20 cellular contexts compared by ENCODE assay signal in genomic region chr12:69278814-69279782, GRCh38. TPM values are rescaled to one million over a fixed set of nuclear protein-coding genes. Genes with fewer than 3 reads are reported as not detected.
DNase-seq lines count a peak whose midpoint lies in the region; ATAC-seq and TF ChIP-seq lines count a peak whose summit lies in the region.
"Had no signal": no experiment of that assay in that cellular context is flagged by ENCODE, and none has a peak within 500 bp of the region (broad histone marks: within the 10 kb centered on the region; RNA-seq: fewer than 3 reads in every experiment).

No MANE protein-coding gene starts in this region.

- H3K4me1 ChIP-seq in GM23338 (ENCODE audit: insufficient read depth), result peaks cover 6% of the 10 kb centered on the region; the same call in 1 of the 2 replicates

- no peaks in the 10 kb centered on the region for H3K9me3 Mint-ChIP-seq in activated CD4-positive, alpha-beta T cell treated with anti-CD3 and anti-CD28 coated beads, Interleukin-2, amount 10 ng/mL, durations not matched to agents 24 days and 14 days
- H3K9me3 Mint-ChIP-seq in GM23338 (no peaks in the 10 kb centered on the region), WTC11 (no peaks in the 10 kb centered on the region), nephron progenitor cell (no peaks in the 10 kb centered on the region), Calu3 (ENCODE audit: low read depth, unreplicated experiment) (no peaks in the 10 kb centered on the region)
- H3K9me3 Mint-ChIP-seq: CD8-positive, alpha-beta memory T cell had no signal

- no peaks in the 10 kb centered on the region for H3K36me3 ChIP-seq in GM23338 (ENCODE audit: insufficient read depth)

- ATAC-seq in GM23338 (peak; percentile 21), WTC11 (peak; percentile 8)

- no TSS peak for BruUV-seq in Calu3 (replicated peaks; lab: Mats Ljungman, UMichigan)

- no peaks in the 10 kb centered on the region for H3K9me2 ChIP-seq in GM23338 (ENCODE audit: insufficient read depth)

- peaks cover 6% of the 10 kb centered on the region; the same call in 1 of the 2 replicates for H4K20me1 ChIP-seq in GM23338 (replicated peaks; ENCODE audit: insufficient read depth)

- no peak overlapping the region for H3K27ac Mint-ChIP-seq in activated CD4-positive, alpha-beta T cell treated with anti-CD3 and anti-CD28 coated beads, Interleukin-2, amount 10 ng/mL, durations not matched to agents 24 days and 14 days
- no peak overlapping the region for H3K27ac Mint-ChIP-seq in GM23338
- H3K27ac Mint-ChIP-seq in WTC11, result no peak overlapping the region
- peak overlapping the region; percentile 87 for H3K27ac Mint-ChIP-seq in nephron progenitor cell
- no peak overlapping the region for H3K27ac Mint-ChIP-seq in Calu3 (ENCODE audit: unreplicated experiment)

- no peak overlapping the region for H3K4me2 ChIP-seq in GM23338
- H3K4me2 ChIP-seq: BLaER1 treated with 17β-estradiol and CSF1 and Interleukin-3, amounts not matched to agents 10 nM and 100 nM had no signal

- no peak overlapping the region for H2AFZ ChIP-seq in GM23338

- intact Hi-C loops in activated CD4-positive, alpha-beta T cell treated with anti-CD3 and anti-CD28 coated beads, Interleukin-2, amount 10 ng/mL, durations not matched to agents 24 days and 14 days (cut with micrococcal nuclease), result no loop called here
- intact Hi-C loops in Calu3 (cut with micrococcal nuclease; ENCODE audit: unreplicated experiment), result no loop called here

- no peak overlapping the region for H3K4me3 Mint-ChIP-seq in activated CD4-positive, alpha-beta T cell treated with anti-CD3 and anti-CD28 coated beads, Interleukin-2, amount 10 ng/mL, durations not matched to agents 24 days and 14 days
- H3K4me3 Mint-ChIP-seq in GM23338, result no peak overlapping the region
- no peak overlapping the region for H3K4me3 Mint-ChIP-seq in WTC11
- H3K4me3 Mint-ChIP-seq in nephron progenitor cell, result no peak overlapping the region
- no peak overlapping the region for H3K4me3 Mint-ChIP-seq in Calu3 (ENCODE audit: low read depth, unreplicated experiment)
- H3K4me3 Mint-ChIP-seq: CD8-positive, alpha-beta memory T cell had no signal

- POLR2A ChIA-PET in WTC11 (lab: Charles Lee), result no interaction called here

- H3K79me2 ChIP-seq in GM23338 (replicated peaks; ENCODE audit: insufficient read depth), result no peaks in the 10 kb centered on the region

- H3F3A ChIP-seq in GM23338 (replicated peaks; ENCODE audit: low read depth), result no peaks in the 10 kb centered on the region

- CTCF ChIA-PET in WTC11 (lab: Charles Lee), result interaction anchor here (0.6 to 1.9 kb wide), 3 partner anchors 12 to 122 kb away, joined by 4 to 6 read pairs (median 5); no protein-coding TSS in a partner anchor
- CTCF ChIA-PET in Calu3 (lab: Charles Lee), result interaction anchor here (1.1 kb wide), 1 partner anchor 124 kb away, joined by 3 read pairs; no protein-coding TSS in a partner anchor

- H3K4me3 ChIP-seq in GM23338, result no peak overlapping the region
- H3K4me3 ChIP-seq: BLaER1 treated with 17β-estradiol and CSF1 and Interleukin-3, amounts not matched to agents 10 nM and 100 nM had no signal

- peaks cover 3% of the 10 kb centered on the region for H3K36me3 Mint-ChIP-seq in activated CD4-positive, alpha-beta T cell treated with anti-CD3 and anti-CD28 coated beads, Interleukin-2, amount 10 ng/mL, durations not matched to agents 24 days and 14 days (ENCODE audit: low read depth)
- H3K36me3 Mint-ChIP-seq in GM23338 (ENCODE audit: low read depth) (no peaks in the 10 kb centered on the region), WTC11 (no peaks in the 10 kb centered on the region), nephron progenitor cell (ENCODE audit: low read depth) (peaks cover 5% of the 10 kb centered on the region), Calu3 (ENCODE audit: insufficient read depth, unreplicated experiment) (peaks cover 11% of the 10 kb centered on the region)
- H3K36me3 Mint-ChIP-seq: CD8-positive, alpha-beta memory T cell had no signal

- 0 out of 2 replicates have a peak overlapping the region, but pooled peaks have one; percentile 56 for H3K27ac ChIP-seq in GM23338 (ENCODE audit: low read depth)
- H3K27ac ChIP-seq: BLaER1 treated with 17β-estradiol and CSF1 and Interleukin-3, amounts not matched to agents 10 nM and 100 nM had no signal

- H3K4me1 Mint-ChIP-seq in activated CD4-positive, alpha-beta T cell treated with anti-CD3 and anti-CD28 coated beads, Interleukin-2, amount 10 ng/mL, durations not matched to agents 24 days and 14 days, result peaks cover 22% of the 10 kb centered on the region
- H3K4me1 Mint-ChIP-seq in GM23338, result peaks cover 11% of the 10 kb centered on the region
- peaks cover 7% of the 10 kb centered on the region for H3K4me1 Mint-ChIP-seq in WTC11
- peaks cover 8% of the 10 kb centered on the region for H3K4me1 Mint-ChIP-seq in nephron progenitor cell
- H3K4me1 Mint-ChIP-seq in Calu3 (ENCODE audit: low read depth, unreplicated experiment), result peaks cover 11% of the 10 kb centered on the region

- TF ChIP-seq CTCF in GM23338 (conservative IDR thresholded peaks at IDR 0.05; ENCODE audit: low read depth in 2 of 2), result no peak
- no peak for TF ChIP-seq CTCF in WTC11 (IDR thresholded peaks at IDR 0.05)
- TF ChIP-seq CTCF in nephron progenitor cell (IDR thresholded peaks at IDR 0.05), result no peak
- no peak for TF ChIP-seq CTCF in Calu3 (IDR thresholded peaks at IDR 0.05; ENCODE audit: unreplicated experiment)

- DNase-seq in activated CD4-positive, alpha-beta T cell treated with anti-CD3 and anti-CD28 coated beads, Interleukin-2, amount 10 ng/mL, durations not matched to agents 24 days and 14 days, result peak; percentile 53
- no peak for DNase-seq in activated CD4-positive, alpha-beta T cell treated with anti-CD3 and anti-CD28 coated beads, Interleukin-2, amount 50 U/mL, for 1 hour
- DNase-seq in GM23338 (ENCODE audit: low spot score), result peak; percentile 22
- DNase-seq in WTC11 (ENCODE audit: low spot score), result no peak
- no peak for DNase-seq in nephron progenitor cell
- DNase-seq in Calu3, result no peak
- no peak for DNase-seq in NCI-H446 (lab: John Stamatoyannopoulos, UW)
- no peak for DNase-seq in AG20443 (ENCODE audit: low spot score)
- DNase-seq: CD8-positive, alpha-beta memory T cell; DMS79 treated with DMSO at 0.1 percent for 48 hours; H7; Karpas-422; NCI-H1417 treated with DMSO at 0.1 percent for 48 hours; NCI-H1930; NCI-H2171 treated with DMSO at 0.1 percent for 48 hours; NCI-H510A; NCI-H774; RPMI8226; SIG-M5 had no signal

- no peaks in the 10 kb centered on the region for H3K27me3 ChIP-seq in GM23338 (ENCODE audit: insufficient read depth)
- H3K27me3 ChIP-seq: BLaER1 treated with 17β-estradiol and CSF1 and Interleukin-3, amounts not matched to agents 10 nM and 100 nM had no signal

- peaks cover 13% of the 10 kb centered on the region for H3K27me3 Mint-ChIP-seq in activated CD4-positive, alpha-beta T cell treated with anti-CD3 and anti-CD28 coated beads, Interleukin-2, amount 10 ng/mL, durations not matched to agents 24 days and 14 days
- peaks cover 3% of the 10 kb centered on the region for H3K27me3 Mint-ChIP-seq in GM23338 (ENCODE audit: insufficient read depth, low read depth, poor library complexity)
- H3K27me3 Mint-ChIP-seq in WTC11 (ENCODE audit: low read depth), result no peaks in the 10 kb centered on the region; the same call in 1 of the 2 replicates
- peaks cover 13% of the 10 kb centered on the region for H3K27me3 Mint-ChIP-seq in nephron progenitor cell (ENCODE audit: low read depth, poor library complexity)
- no peaks in the 10 kb centered on the region for H3K27me3 Mint-ChIP-seq in Calu3 (ENCODE audit: unreplicated experiment)
- H3K27me3 Mint-ChIP-seq: CD8-positive, alpha-beta memory T cell had no signal

TF ChIP-seq in GM23338, 12 proteins besides CTCF, POLR2A, EP300 and RAD21:
- TF ChIP-seq ETS1 (IDR thresholded peaks at IDR 0.05), result no peak
- TF ChIP-seq POLR2AphosphoS5 (IDR thresholded peaks at IDR 0.05; ENCODE audit: low read depth), result 0 out of 2 replicates have a peak, but pooled peaks have one; percentile 44

TF ChIP-seq in WTC11, 78 proteins besides CTCF, POLR2A, EP300 and RAD21:
- TF ChIP-seq USF2 (CRISPR knock-in tag; IDR thresholded peaks at IDR 0.05), result no peak

RNA-seq across cellular contexts. Expression of gene CPSF6, which starts 39.7 kb away (rescaled TPM):
- 114 and 121 TPM in 2 replicates for total RNA-seq in activated CD4-positive, alpha-beta T cell treated with anti-CD3 and anti-CD28 coated beads, Interleukin-2, amount 10 ng/mL, durations not matched to agents 24 days and 14 days
- 80.7 and 85.9 TPM in 2 replicates for total RNA-seq in GM23338 (2014; rRNA removed; shearing (Covaris generic))
- polyA plus RNA-seq in GM23338 (2016; fragmentation: Nextera tagmentation; extraction: Ambion mirVana), result 115 and 136 TPM in 2 replicates
- total RNA-seq in WTC11 (2021) (124 to 134 TPM (median 132 TPM) in 3 replicates), Calu3 (2022) (114 and 136 TPM in 2 replicates)

Comparison
In these comparisons a context has a peak if more than half of its experiments do, and no peak if none do; other contexts are left out.
1. DNase-seq: peak in activated CD4-positive, alpha-beta T cell treated with anti-CD3 and anti-CD28 coated beads, Interleukin-2, amount 10 ng/mL, durations not matched to agents 24 days and 14 days (single experiment) and GM23338 (single experiment); none in activated CD4-positive, alpha-beta T cell treated with anti-CD3 and anti-CD28 coated beads, Interleukin-2, amount 50 U/mL, for 1 hour (single experiment), WTC11 (single experiment), nephron progenitor cell (single experiment), Calu3 (single experiment), NCI-H446 (0 of 2) and AG20443 (single experiment).